ENCODE assay signal across 22 cellular contexts in genomic region chr14:36067428-36068187, GRCh38.
A peak's percentile ranks its signal among the peaks of the same experiment; 100 is the strongest.
DNase-seq lines count a peak whose midpoint lies in the region; ATAC-seq and TF ChIP-seq lines count a peak whose summit lies in the region.
"Had no signal": no experiment of that assay in that cellular context is flagged by ENCODE, and none has a peak within 500 bp of the region (broad histone marks: within the 10 kb centered on the region; RNA-seq: fewer than 3 reads in every experiment).

No MANE protein-coding gene starts in this region.

- H3K27ac Mint-ChIP-seq in endodermal cell = no peak overlapping the region
- H3K27ac Mint-ChIP-seq: activated naive CD4-positive, alpha-beta T cell treated with anti-CD3 and anti-CD28 coated beads for 36 hours; CD4-positive, alpha-beta memory T cell; T-helper 17 cell had no signal

- TF ChIP-seq CTCF in upper lobe of left lung (IDR thresholded peaks at IDR 0.05) (no peak), endodermal cell (conservative IDR thresholded peaks at IDR 0.05) (no peak)

- DNase-seq in NCI-H1092 treated with DMSO at 0.1 percent for 48 hours (lab: John Stamatoyannopoulos, UW) = peak; percentile 91
- DNase-seq in NCI-H510A (lab: John Stamatoyannopoulos, UW) = peak; percentile 84
- DNase-seq in upper lobe of left lung = no peak
- DNase-seq in endodermal cell = no peak
- DNase-seq in HT-29 (ENCODE audit: low spot score) = no peak
- no peak for DNase-seq in T-helper 1 cell
- DNase-seq: activated CD8-positive, alpha-beta memory T cell treated with anti-CD3 and anti-CD28 coated beads, Interleukin-2, amount 50 U/mL, for 48 hours; activated naive CD4-positive, alpha-beta T cell treated with anti-CD3 and anti-CD28 coated beads for 36 hours; CD4-positive, alpha-beta memory T cell; cortex of kidney; erythroblast; GOT3; head of caudate nucleus; islet precursor cell; mesendoderm; NCI-H774; retina; RPMI8226; T-helper 17 cell had no signal

- H3K4me2 ChIP-seq in BLaER1 = peak overlapping the region; percentile 56

- H3K4me3 Mint-ChIP-seq in endodermal cell = no peak overlapping the region
- H3K4me3 Mint-ChIP-seq: activated naive CD4-positive, alpha-beta T cell treated with anti-CD3 and anti-CD28 coated beads for 36 hours; CD4-positive, alpha-beta memory T cell; T-helper 17 cell had no signal

- H3K4me1 Mint-ChIP-seq in endodermal cell = peaks cover 4% of the 10 kb centered on the region
- H3K4me1 Mint-ChIP-seq: CD4-positive, alpha-beta memory T cell; T-helper 17 cell had no signal

- no peak for TF ChIP-seq EP300 in upper lobe of left lung (IDR thresholded peaks at IDR 0.05)

- H3K27ac ChIP-seq in BLaER1 (no peak overlapping the region), upper lobe of left lung (no peak overlapping the region), endodermal cell (ENCODE audit: low read depth, low read length) (no peak overlapping the region)
- H3K27ac ChIP-seq: thoracic aorta had no signal

- H3K9me3 ChIP-seq in BLaER1 = no peaks in the 10 kb centered on the region
- no peaks in the 10 kb centered on the region for H3K9me3 ChIP-seq in upper lobe of left lung
- no peaks in the 10 kb centered on the region for H3K9me3 ChIP-seq in endodermal cell (ENCODE audit: control insufficient read depth, low read length)
- H3K9me3 ChIP-seq: thoracic aorta had no signal

- no peaks in the 10 kb centered on the region for H3K36me3 Mint-ChIP-seq in endodermal cell (ENCODE audit: low read depth)
- H3K36me3 Mint-ChIP-seq: CD4-positive, alpha-beta memory T cell had no signal

- TF ChIP-seq POLR2A in upper lobe of left lung (IDR thresholded peaks at IDR 0.05) = no peak

- H3K36me3 ChIP-seq in BLaER1 = no peaks in the 10 kb centered on the region
- H3K36me3 ChIP-seq in upper lobe of left lung = no peaks in the 10 kb centered on the region
- no peaks in the 10 kb centered on the region for H3K36me3 ChIP-seq in endodermal cell (ENCODE audit: control insufficient read depth, insufficient read depth, low read length)
- H3K36me3 ChIP-seq: thoracic aorta had no signal

- H3K9ac ChIP-seq in BLaER1 (no peak overlapping the region), endodermal cell (ENCODE audit: extremely low read depth, low read length, poor library complexity, severe bottlenecking) (no peak overlapping the region)

- peaks cover 2% of the 10 kb centered on the region for H3K27me3 Mint-ChIP-seq in endodermal cell (ENCODE audit: insufficient read depth)

- H3K4me3 ChIP-seq in BLaER1 = no peak overlapping the region
- H3K4me3 ChIP-seq in upper lobe of left lung = no peak overlapping the region
- H3K4me3 ChIP-seq in endodermal cell (ENCODE audit: low read length) = no peak overlapping the region
- H3K4me3 ChIP-seq: thoracic aorta had no signal

- ATAC-seq in GM18909 (IDR thresholded peaks at IDR 0.05; ENCODE audit: poor library complexity, unreplicated experiment) (peak; percentile 52), upper lobe of left lung (ENCODE audit: low FRiP score in 2 of 2) (no peak)
- ATAC-seq: T-helper 17 cell had no signal

- WGBS in upper lobe of left lung, 2 donors = 53 to 56% methylated on average over 4 of the region's 4 CpGs
- WGBS in endodermal cell (ENCODE audit: insufficient coverage in 1 of 2, insufficient read length in 1 of 2), 2 experiments = 87 to 97% methylated on average over 4 of the region's 4 CpGs

- H4K20me1 ChIP-seq in BLaER1 = no peaks in the 10 kb centered on the region

- peaks cover 26% of the 10 kb centered on the region for H3K4me1 ChIP-seq in BLaER1
- H3K4me1 ChIP-seq in upper lobe of left lung = peaks cover 2 to 11% (median 7%) of the 10 kb centered on the region in 4 donors
- no peaks in the 10 kb centered on the region for H3K4me1 ChIP-seq in endodermal cell (ENCODE audit: control insufficient read depth, insufficient read depth, low read length)

- H3K27me3 ChIP-seq in BLaER1 = no peaks in the 10 kb centered on the region
- H3K27me3 ChIP-seq in upper lobe of left lung = no peaks in the 10 kb centered on the region
- no peaks in the 10 kb centered on the region for H3K27me3 ChIP-seq in endodermal cell (ENCODE audit: control insufficient read depth, insufficient read depth, low read length, poor library complexity, severe bottlenecking)

- no peaks in the 10 kb centered on the region for H3K9me3 Mint-ChIP-seq in endodermal cell
- H3K9me3 Mint-ChIP-seq: activated naive CD4-positive, alpha-beta T cell treated with anti-CD3 and anti-CD28 coated beads for 36 hours; CD4-positive, alpha-beta memory T cell had no signal

Comparison
In these comparisons a context has a peak if more than half of its experiments do, and no peak if none do; other contexts are left out.
1. DNase-seq: peak in NCI-H1092 treated with DMSO at 0.1 percent for 48 hours (single experiment) and NCI-H510A (single experiment); none in upper lobe of left lung (0 of 2), endodermal cell (single experiment), HT-29 (single experiment) and T-helper 1 cell (0 of 5).